In the genomic region with DNA sequence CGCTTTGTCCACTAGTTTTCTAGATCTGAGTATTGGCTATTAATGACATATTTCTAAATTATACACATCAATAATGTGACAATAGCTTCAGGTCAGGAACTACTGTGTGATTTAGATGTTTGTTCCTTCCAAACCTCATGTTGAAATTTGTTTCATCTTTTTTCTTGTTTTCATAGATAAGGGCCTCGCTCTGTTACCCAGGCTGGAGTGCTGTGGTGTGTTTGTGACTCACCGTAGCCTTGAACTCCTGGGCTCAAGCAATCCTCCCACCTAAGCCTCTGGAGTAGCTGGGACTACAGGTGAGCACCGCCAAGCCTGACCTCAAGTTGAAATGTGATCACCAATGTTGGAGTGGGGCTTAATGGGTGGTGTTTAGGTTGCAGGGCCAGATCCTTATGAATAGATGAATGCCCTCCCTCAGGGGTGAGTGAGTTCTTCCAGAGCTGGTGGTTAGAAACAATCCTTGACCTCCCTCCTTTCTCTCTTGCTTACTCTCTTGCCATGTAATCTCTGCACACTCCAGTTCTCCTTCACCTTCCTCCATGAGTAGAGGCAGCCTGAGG, we compare ENCODE assay signal across 1 cellular context.
A peak's percentile ranks its signal among the peaks of the same experiment; 100 is the strongest.
TF ChIP-seq lines count a peak whose summit lies in the region.

No MANE protein-coding gene starts in this region.

TF ChIP-seq in HepG2, 621 proteins besides CTCF, POLR2A, EP300 and RAD21 (continued from another document and continues in another):
- TF ChIP-seq GLI4 (CRISPR knock-in tag; IDR thresholded peaks at IDR 0.05; ENCODE audit: borderline replicate concordance) (no peak), ONECUT2 (CRISPR knock-in tag; IDR thresholded peaks at IDR 0.05) (peak; percentile 69; the same call in 1 of the 2 replicates), MAFK (conservative IDR thresholded peaks at IDR 0.05 in 1 of 2, IDR thresholded peaks at IDR 0.05 in 1 of 2; ENCODE audit: low read length in 2 of 2) (0 out of 4 replicates have a peak, but pooled peaks of 1 of the 2 experiments have one; percentile 0), NAIF1 (CRISPR knock-in tag; IDR thresholded peaks at IDR 0.05; ENCODE audit: borderline replicate concordance) (no peak), PBX3 (CRISPR knock-in tag; IDR thresholded peaks at IDR 0.05; ENCODE audit: borderline replicate concordance) (no peak), ZNF234 (CRISPR knock-in tag; conservative IDR thresholded peaks at IDR 0.05) (no peak), ZNF496 (CRISPR knock-in tag; IDR thresholded peaks at IDR 0.05; ENCODE audit: insufficient replicate concordance) (no peak), EEA1 (CRISPR knock-in tag; IDR thresholded peaks at IDR 0.05; ENCODE audit: borderline replicate concordance) (no peak), ZNF543 (CRISPR knock-in tag; IDR thresholded peaks at IDR 0.05) (no peak), ZFYVE20 (CRISPR knock-in tag; IDR thresholded peaks at IDR 0.05; ENCODE audit: borderline replicate concordance, low read depth) (no peak), ZNF34 (CRISPR knock-in tag; IDR thresholded peaks at IDR 0.05; ENCODE audit: borderline replicate concordance) (no peak), KDM5A (IDR thresholded peaks at IDR 0.05; ENCODE audit: borderline replicate concordance, low read length) (no peak), NR2C2 (CRISPR knock-in tag; IDR thresholded peaks at IDR 0.05; ENCODE audit: borderline replicate concordance) (peak; percentile 84), ELF1 (CRISPR knock-in tag; IDR thresholded peaks at IDR 0.05) (0 out of 2 replicates have a peak, but pooled peaks have one; percentile 46), ZNF12 (CRISPR knock-in tag; IDR thresholded peaks at IDR 0.05) (no peak), DRAP1 (CRISPR knock-in tag; IDR thresholded peaks at IDR 0.05) (no peak), PHF8 (CRISPR knock-in tag; IDR thresholded peaks at IDR 0.05) (no peak), TBX2 (CRISPR knock-in tag; IDR thresholded peaks at IDR 0.05; ENCODE audit: borderline replicate concordance) (peak; percentile 91), MAF1 (CRISPR knock-in tag; IDR thresholded peaks at IDR 0.05; ENCODE audit: borderline replicate concordance) (no peak), RFX3 (CRISPR knock-in tag; IDR thresholded peaks at IDR 0.05) (no peak), NR1H2 (CRISPR knock-in tag; IDR thresholded peaks at IDR 0.05; ENCODE audit: borderline replicate concordance, low read depth) (no peak), SIN3A (IDR thresholded peaks at IDR 0.05; ENCODE audit: borderline replicate concordance, low read depth, low read length) (no peak), ZNF501 (CRISPR knock-in tag; IDR thresholded peaks at IDR 0.05) (peak; percentile 56; the same call in 1 of the 2 replicates), PAX8 (CRISPR knock-in tag; IDR thresholded peaks at IDR 0.05; ENCODE audit: borderline replicate concordance) (no peak), ZIK1 (CRISPR knock-in tag; IDR thresholded peaks at IDR 0.05; ENCODE audit: borderline replicate concordance, low read depth) (no peak), HNF4A (CRISPR knock-in tag; IDR thresholded peaks at IDR 0.05) (peak; percentile 92), ZNF891 (CRISPR knock-in tag; IDR thresholded peaks at IDR 0.05) (no peak), ZSCAN30 (CRISPR knock-in tag; IDR thresholded peaks at IDR 0.05) (no peak), JDP2 (CRISPR knock-in tag; IDR thresholded peaks at IDR 0.05; ENCODE audit: borderline replicate concordance) (no peak), NR2F1 (CRISPR knock-in tag; IDR thresholded peaks at IDR 0.05) (peak in 1 of 2 experiments; percentile 84; a peak in 3 of 4 replicates), JUN (CRISPR knock-in tag; IDR thresholded peaks at IDR 0.05) (peak; percentile 87), DMAP1 (CRISPR knock-in tag; IDR thresholded peaks at IDR 0.05) (no peak; the same call in 1 of the 2 replicates), ATAD3A (CRISPR knock-in tag; IDR thresholded peaks at IDR 0.05) (no peak), GTF2F1 (IDR thresholded peaks at IDR 0.05; ENCODE audit: low read length) (no peak), SRSF9 (IDR thresholded peaks at IDR 0.05; ENCODE audit: borderline replicate concordance, insufficient read depth, low read depth, low read length, poor library complexity, severe bottlenecking) (no peak), GATAD1 (CRISPR knock-in tag; IDR thresholded peaks at IDR 0.05) (no peak), HCFC1 (IDR thresholded peaks at IDR 0.05; ENCODE audit: low read depth, low read length) (no peak), HMGXB4 (CRISPR knock-in tag; IDR thresholded peaks at IDR 0.05; ENCODE audit: borderline replicate concordance in 1 of 2, low read depth in 1 of 2) (peak; percentile 32 to 56; a peak in 2 of 4 replicates), TP53 (CRISPR knock-in tag; conservative IDR thresholded peaks at IDR 0.05) (no peak)
- TF ChIP-seq, protein P1, sequence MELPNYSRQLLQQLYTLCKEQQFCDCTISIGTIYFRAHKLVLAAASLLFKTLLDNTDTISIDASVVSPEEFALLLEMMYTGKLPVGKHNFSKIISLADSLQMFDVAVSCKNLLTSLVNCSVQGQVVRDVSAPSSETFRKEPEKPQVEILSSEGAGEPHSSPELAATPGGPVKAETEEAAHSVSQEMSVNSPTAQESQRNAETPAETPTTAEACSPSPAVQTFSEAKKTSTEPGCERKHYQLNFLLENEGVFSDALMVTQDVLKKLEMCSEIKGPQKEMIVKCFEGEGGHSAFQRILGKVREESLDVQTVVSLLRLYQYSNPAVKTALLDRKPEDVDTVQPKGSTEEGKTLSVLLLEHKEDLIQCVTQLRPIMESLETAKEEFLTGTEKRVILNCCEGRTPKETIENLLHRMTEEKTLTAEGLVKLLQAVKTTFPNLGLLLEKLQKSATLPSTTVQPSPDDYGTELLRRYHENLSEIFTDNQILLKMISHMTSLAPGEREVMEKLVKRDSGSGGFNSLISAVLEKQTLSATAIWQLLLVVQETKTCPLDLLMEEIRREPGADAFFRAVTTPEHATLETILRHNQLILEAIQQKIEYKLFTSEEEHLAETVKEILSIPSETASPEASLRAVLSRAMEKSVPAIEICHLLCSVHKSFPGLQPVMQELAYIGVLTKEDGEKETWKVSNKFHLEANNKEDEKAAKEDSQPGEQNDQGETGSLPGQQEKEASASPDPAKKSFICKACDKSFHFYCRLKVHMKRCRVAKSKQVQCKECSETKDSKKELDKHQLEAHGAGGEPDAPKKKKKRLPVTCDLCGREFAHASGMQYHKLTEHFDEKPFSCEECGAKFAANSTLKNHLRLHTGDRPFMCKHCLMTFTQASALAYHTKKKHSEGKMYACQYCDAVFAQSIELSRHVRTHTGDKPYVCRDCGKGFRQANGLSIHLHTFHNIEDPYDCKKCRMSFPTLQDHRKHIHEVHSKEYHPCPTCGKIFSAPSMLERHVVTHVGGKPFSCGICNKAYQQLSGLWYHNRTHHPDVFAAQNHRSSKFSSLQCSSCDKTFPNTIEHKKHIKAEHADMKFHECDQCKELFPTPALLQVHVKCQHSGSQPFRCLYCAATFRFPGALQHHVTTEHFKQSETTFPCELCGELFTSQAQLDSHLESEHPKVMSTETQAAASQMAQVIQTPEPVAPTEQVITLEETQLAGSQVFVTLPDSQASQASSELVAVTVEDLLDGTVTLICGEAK (IDR thresholded peaks at IDR 0.05): no peak
- TF ChIP-seq, protein P1 (CRISPR knock-in tag; IDR thresholded peaks at IDR 0.05): peak; percentile 63; the same call in 1 of the 2 replicates
- TF ChIP-seq, protein P2, sequence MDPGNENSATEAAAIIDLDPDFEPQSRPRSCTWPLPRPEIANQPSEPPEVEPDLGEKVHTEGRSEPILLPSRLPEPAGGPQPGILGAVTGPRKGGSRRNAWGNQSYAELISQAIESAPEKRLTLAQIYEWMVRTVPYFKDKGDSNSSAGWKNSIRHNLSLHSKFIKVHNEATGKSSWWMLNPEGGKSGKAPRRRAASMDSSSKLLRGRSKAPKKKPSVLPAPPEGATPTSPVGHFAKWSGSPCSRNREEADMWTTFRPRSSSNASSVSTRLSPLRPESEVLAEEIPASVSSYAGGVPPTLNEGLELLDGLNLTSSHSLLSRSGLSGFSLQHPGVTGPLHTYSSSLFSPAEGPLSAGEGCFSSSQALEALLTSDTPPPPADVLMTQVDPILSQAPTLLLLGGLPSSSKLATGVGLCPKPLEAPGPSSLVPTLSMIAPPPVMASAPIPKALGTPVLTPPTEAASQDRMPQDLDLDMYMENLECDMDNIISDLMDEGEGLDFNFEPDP (CRISPR knock-in tag; conservative IDR thresholded peaks at IDR 0.05): no peak
- TF ChIP-seq, protein P3, sequence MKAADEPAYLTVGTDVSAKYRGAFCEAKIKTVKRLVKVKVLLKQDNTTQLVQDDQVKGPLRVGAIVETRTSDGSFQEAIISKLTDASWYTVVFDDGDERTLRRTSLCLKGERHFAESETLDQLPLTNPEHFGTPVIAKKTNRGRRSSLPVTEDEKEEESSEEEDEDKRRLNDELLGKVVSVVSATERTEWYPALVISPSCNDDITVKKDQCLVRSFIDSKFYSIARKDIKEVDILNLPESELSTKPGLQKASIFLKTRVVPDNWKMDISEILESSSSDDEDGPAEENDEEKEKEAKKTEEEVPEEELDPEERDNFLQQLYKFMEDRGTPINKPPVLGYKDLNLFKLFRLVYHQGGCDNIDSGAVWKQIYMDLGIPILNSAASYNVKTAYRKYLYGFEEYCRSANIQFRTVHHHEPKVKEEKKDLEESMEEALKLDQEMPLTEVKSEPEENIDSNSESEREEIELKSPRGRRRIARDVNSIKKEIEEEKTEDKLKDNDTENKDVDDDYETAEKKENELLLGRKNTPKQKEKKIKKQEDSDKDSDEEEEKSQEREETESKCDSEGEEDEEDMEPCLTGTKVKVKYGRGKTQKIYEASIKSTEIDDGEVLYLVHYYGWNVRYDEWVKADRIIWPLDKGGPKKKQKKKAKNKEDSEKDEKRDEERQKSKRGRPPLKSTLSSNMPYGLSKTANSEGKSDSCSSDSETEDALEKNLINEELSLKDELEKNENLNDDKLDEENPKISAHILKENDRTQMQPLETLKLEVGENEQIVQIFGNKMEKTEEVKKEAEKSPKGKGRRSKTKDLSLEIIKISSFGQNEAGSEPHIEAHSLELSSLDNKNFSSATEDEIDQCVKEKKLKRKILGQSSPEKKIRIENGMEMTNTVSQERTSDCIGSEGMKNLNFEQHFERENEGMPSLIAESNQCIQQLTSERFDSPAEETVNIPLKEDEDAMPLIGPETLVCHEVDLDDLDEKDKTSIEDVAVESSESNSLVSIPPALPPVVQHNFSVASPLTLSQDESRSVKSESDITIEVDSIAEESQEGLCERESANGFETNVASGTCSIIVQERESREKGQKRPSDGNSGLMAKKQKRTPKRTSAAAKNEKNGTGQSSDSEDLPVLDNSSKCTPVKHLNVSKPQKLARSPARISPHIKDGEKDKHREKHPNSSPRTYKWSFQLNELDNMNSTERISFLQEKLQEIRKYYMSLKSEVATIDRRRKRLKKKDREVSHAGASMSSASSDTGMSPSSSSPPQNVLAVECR (CRISPR knock-in tag; IDR thresholded peaks at IDR 0.05; ENCODE audit: borderline replicate concordance): peak; percentile 47; the same call in 1 of the 2 replicates
